ENCODE assay signal across 1 cellular context in genomic region chr1:182107218-182107617, GRCh38.
TF ChIP-seq lines count a peak whose summit lies in the region.

No MANE protein-coding gene starts in this region.

TF ChIP-seq in H1, 55 proteins besides CTCF, POLR2A, EP300 and RAD21 (continued from another document):
- no peak for TF ChIP-seq ATF2 (IDR thresholded peaks at IDR 0.05; ENCODE audit: low read length)
- TF ChIP-seq BCL11A (IDR thresholded peaks at IDR 0.05; ENCODE audit: low read depth in 2 of 2, low read length in 2 of 2) = no peak
- TF ChIP-seq SIRT6 (IDR thresholded peaks at IDR 0.05; ENCODE audit: low read length) = no peak
- TF ChIP-seq TEAD4 (IDR thresholded peaks at IDR 0.05; ENCODE audit: low read depth, low read length) = no peak
TF ChIP-seq in H1: peak in this region for 0.
